15 cellular contexts compared by ENCODE assay signal in the genomic region with DNA sequence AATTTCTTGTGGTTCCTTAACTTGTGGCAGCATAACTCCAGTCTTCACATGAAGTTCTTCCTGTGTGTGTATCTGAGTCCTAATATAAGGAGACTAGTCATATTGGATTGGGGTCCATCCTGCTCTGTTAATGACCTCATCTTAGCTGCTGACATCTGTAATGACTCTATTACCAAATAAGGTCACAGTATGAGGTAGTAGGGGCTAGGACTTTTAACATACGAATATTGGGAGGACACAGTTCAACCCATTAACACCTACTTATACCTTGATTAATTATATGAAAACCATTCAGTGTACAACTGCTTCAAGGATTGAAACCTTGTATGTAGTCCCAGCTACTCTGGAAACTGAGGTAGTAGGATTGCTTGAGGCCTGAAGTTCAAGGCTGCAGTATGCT. TPM values are rescaled to one million over a fixed set of nuclear protein-coding genes. Genes with fewer than 3 reads are reported as not detected.
A peak's percentile ranks its signal among the peaks of the same experiment; 100 is the strongest.
DNase-seq lines count a peak whose midpoint lies in the region; ATAC-seq and TF ChIP-seq lines count a peak whose summit lies in the region.
"Had no signal": no experiment of that assay in that cellular context is flagged by ENCODE, and none has a peak within 500 bp of the region (broad histone marks: within the 10 kb centered on the region; RNA-seq: fewer than 3 reads in every experiment).

No MANE protein-coding gene starts in this region.

- H2BK120ac ChIP-seq in mesendoderm (ENCODE audit: low read depth, low read length), result no peak overlapping the region

- no peak overlapping the region for H3K4ac ChIP-seq in mesendoderm (ENCODE audit: low read depth, low read length)

- H3K4me1 Mint-ChIP-seq in activated CD4-positive, alpha-beta T cell treated with anti-CD3 and anti-CD28 coated beads, Interleukin-2, amount 10 ng/mL, durations not matched to agents 24 days and 14 days, result peaks cover 38% of the 10 kb centered on the region

- no peak for DNase-seq in activated CD4-positive, alpha-beta T cell treated with anti-CD3 and anti-CD28 coated beads, Interleukin-2, amount 10 ng/mL, durations not matched to agents 24 days and 14 days
- no peak for DNase-seq in activated CD4-positive, alpha-beta T cell treated with anti-CD3 and anti-CD28 coated beads for 48 hours
- DNase-seq in Panc1 (ENCODE audit: low read depth, low spot score), result no peak
- no peak for DNase-seq in mesendoderm
- no peak for DNase-seq in caudate nucleus (lab: John Stamatoyannopoulos, UW)
- no peak for DNase-seq in substantia nigra (lab: John Stamatoyannopoulos, UW)
- DNase-seq: ACHN; activated CD8-positive, alpha-beta memory T cell treated with anti-CD3 and anti-CD28 coated beads, Interleukin-2, amount 50 U/mL, for 48 hours; DMS153; effector CD8-positive, alpha-beta T cell; foreskin melanocyte; NCI-H2171; transverse colon had no signal

- TF ChIP-seq CTCF in Panc1 (IDR thresholded peaks at IDR 0.05), result no peak

- POLR2A ChIA-PET in Panc1 (lab: Charles Lee), result no interaction called here

- intact Hi-C loops in activated CD4-positive, alpha-beta T cell treated with anti-CD3 and anti-CD28 coated beads, Interleukin-2, amount 10 ng/mL, durations not matched to agents 24 days and 14 days (cut with micrococcal nuclease), result no loop called here
- intact Hi-C loops in Panc1 (cut with micrococcal nuclease; ENCODE audit: unreplicated experiment), result no loop called here

- CTCF ChIA-PET in Panc1 (lab: Charles Lee), result no interaction called here

- no peak overlapping the region for H3K23ac ChIP-seq in mesendoderm (ENCODE audit: low read length)

- no peaks in the 10 kb centered on the region for H3K9me3 Mint-ChIP-seq in activated CD4-positive, alpha-beta T cell treated with anti-CD3 and anti-CD28 coated beads, Interleukin-2, amount 10 ng/mL, durations not matched to agents 24 days and 14 days
- H3K9me3 Mint-ChIP-seq: mesothelial cell of epicardium had no signal

- H4K5ac ChIP-seq in mesendoderm (ENCODE audit: low read length), result no peak overlapping the region

- H3K4me1 ChIP-seq in Panc1 (ENCODE audit: control insufficient read depth, insufficient read depth, low read length) (no peaks in the 10 kb centered on the region; the same call in none of the 2 replicates), mesendoderm (ENCODE audit: control insufficient read depth, low read depth, low read length) (peaks cover 1% of the 10 kb centered on the region)

- peak overlapping the region; percentile 25 for H3K56ac ChIP-seq in mesendoderm (ENCODE audit: low read length)

- BruUV-seq in Panc1 (replicated peaks; lab: Mats Ljungman, UMichigan), result TSS peak; percentile 34

- no peak overlapping the region for H2AK5ac ChIP-seq in mesendoderm (ENCODE audit: low read length)

- H3K4me3 ChIP-seq in Panc1 (ENCODE audit: low read depth in 2 of 2, low read length in 2 of 2), result no peak overlapping the region
- no peak overlapping the region for H3K4me3 ChIP-seq in mesendoderm (ENCODE audit: low read length)
- H3K4me3 ChIP-seq: transverse colon had no signal

- H3K4me3 Mint-ChIP-seq in activated CD4-positive, alpha-beta T cell treated with anti-CD3 and anti-CD28 coated beads, Interleukin-2, amount 10 ng/mL, durations not matched to agents 24 days and 14 days, result peak overlapping the region; percentile 15
- H3K4me3 Mint-ChIP-seq: mesothelial cell of epicardium had no signal

- H3K79me1 ChIP-seq in mesendoderm (ENCODE audit: low read length), result peaks cover 6% of the 10 kb centered on the region

- H3K79me2 ChIP-seq in mesendoderm (ENCODE audit: control insufficient read depth, insufficient read depth, low read length), result peaks cover 33% of the 10 kb centered on the region

- no peak overlapping the region for H4K8ac ChIP-seq in mesendoderm (ENCODE audit: low read depth, low read length)

- H3K27ac Mint-ChIP-seq in activated CD4-positive, alpha-beta T cell treated with anti-CD3 and anti-CD28 coated beads, Interleukin-2, amount 10 ng/mL, durations not matched to agents 24 days and 14 days, result peak overlapping the region; percentile 36
- H3K27ac Mint-ChIP-seq: mesothelial cell of epicardium had no signal

- no peak overlapping the region for H3K9ac ChIP-seq in mesendoderm (ENCODE audit: low read length)

- peaks cover 19% of the 10 kb centered on the region for H3K36me3 ChIP-seq in Panc1 (ENCODE audit: control insufficient read depth, insufficient read depth, low read length)
- peaks cover 9% of the 10 kb centered on the region for H3K36me3 ChIP-seq in mesendoderm (ENCODE audit: control insufficient read depth, insufficient read depth, low read length)

- H3K27me3 ChIP-seq in Panc1 (ENCODE audit: control insufficient read depth, insufficient read depth, low read length) (no peaks in the 10 kb centered on the region), mesendoderm (ENCODE audit: insufficient read depth, low read length, poor library complexity) (no peaks in the 10 kb centered on the region)
- H3K27me3 ChIP-seq: transverse colon had no signal

- H3K9me3 ChIP-seq in Panc1 (ENCODE audit: control insufficient read depth, insufficient read depth, low read depth, low read length), result no peaks in the 10 kb centered on the region
- H3K9me3 ChIP-seq: transverse colon had no signal

- H3K4me2 ChIP-seq in mesendoderm (ENCODE audit: low read length), result no peak overlapping the region

- no peak for ATAC-seq in Panc1

- WGBS in mesendoderm (ENCODE audit: extremely low coverage, insufficient coverage, low lambda C conversion rate), result no CpG with 5 or more reads among the region's 1 CpG

- no peak overlapping the region for H3K27ac ChIP-seq in Panc1 (ENCODE audit: low read length)
- no peak overlapping the region for H3K27ac ChIP-seq in mesendoderm (ENCODE audit: low read depth, low read length)
- H3K27ac ChIP-seq in caudate nucleus (ENCODE audit: low read depth, low read length), result no peak overlapping the region
- no peak overlapping the region for H3K27ac ChIP-seq in substantia nigra (ENCODE audit: low read depth, low read length, poor library complexity, severe bottlenecking)
- H3K27ac ChIP-seq: transverse colon had no signal

- peaks cover 59% of the 10 kb centered on the region for H3K36me3 Mint-ChIP-seq in activated CD4-positive, alpha-beta T cell treated with anti-CD3 and anti-CD28 coated beads, Interleukin-2, amount 10 ng/mL, durations not matched to agents 24 days and 14 days (ENCODE audit: low read depth)

- in situ Hi-C loops in Panc1 (cut with HindIII; ENCODE audit: low pct_unique_long_range_greater_than_20kb, low sequenced_read_pairs), result no loop called here

- H3K18ac ChIP-seq in mesendoderm (ENCODE audit: low read length), result no peak overlapping the region

- no peak overlapping the region for H2BK15ac ChIP-seq in mesendoderm (replicated peaks; ENCODE audit: low read depth)

- H3K27me3 Mint-ChIP-seq in activated CD4-positive, alpha-beta T cell treated with anti-CD3 and anti-CD28 coated beads, Interleukin-2, amount 10 ng/mL, durations not matched to agents 24 days and 14 days, result no peaks in the 10 kb centered on the region

- H2BK5ac ChIP-seq in mesendoderm (ENCODE audit: low read length), result no peak overlapping the region

RNA-seq across cellular contexts. Expression of a gene that starts 43.9 kb away (rescaled TPM):
- total RNA-seq in activated CD4-positive, alpha-beta T cell treated with anti-CD3 and anti-CD28 coated beads, Interleukin-2, amount 10 ng/mL, durations not matched to agents 24 days and 14 days, result 15.8 and 21.0 TPM in 2 replicates
- total RNA-seq in Panc1 (2021; ENCODE audit: unreplicated experiment), result 26.7 TPM
- polyA plus RNA-seq in Panc1 (2012; ENCODE audit: insufficient read length), result 12.8 TPM
- polyA plus RNA-seq in mesendoderm (2013, experiment 1 of 2), result 42.8 TPM
- 40.8 TPM for polyA plus RNA-seq in mesendoderm (2013, experiment 2 of 2)

RNA-seq across cellular contexts. Expression of a gene that starts 44.2 kb away (rescaled TPM):
- total RNA-seq in activated CD4-positive, alpha-beta T cell treated with anti-CD3 and anti-CD28 coated beads, Interleukin-2, amount 10 ng/mL, durations not matched to agents 24 days and 14 days, result 115 and 116 TPM in 2 replicates
- total RNA-seq in Panc1 (2021; ENCODE audit: unreplicated experiment), result 127 TPM
- polyA plus RNA-seq in Panc1 (2012; ENCODE audit: insufficient read length), result 36.1 TPM
- polyA plus RNA-seq in mesendoderm (2013, experiment 1 of 2), result 98.1 TPM
- 98.3 TPM for polyA plus RNA-seq in mesendoderm (2013, experiment 2 of 2)

RNA-seq across cellular contexts. Expression of a gene that starts 57.4 kb away (rescaled TPM):
- total RNA-seq in activated CD4-positive, alpha-beta T cell treated with anti-CD3 and anti-CD28 coated beads, Interleukin-2, amount 10 ng/mL, durations not matched to agents 24 days and 14 days, result 47.4 and 47.8 TPM in 2 replicates
- 123 TPM for total RNA-seq in Panc1 (2021; ENCODE audit: unreplicated experiment)
- polyA plus RNA-seq in Panc1 (2012; ENCODE audit: insufficient read length), result 56.0 TPM
- 64.5 TPM for polyA plus RNA-seq in mesendoderm (2013, experiment 1 of 2)
- 62.9 TPM for polyA plus RNA-seq in mesendoderm (2013, experiment 2 of 2)

RNA-seq across cellular contexts. Expression of a gene that starts 57.9 kb away (rescaled TPM):
- not detected in 2 replicates for total RNA-seq in activated CD4-positive, alpha-beta T cell treated with anti-CD3 and anti-CD28 coated beads, Interleukin-2, amount 10 ng/mL, durations not matched to agents 24 days and 14 days
- total RNA-seq in Panc1 (2021; ENCODE audit: unreplicated experiment), result 0.15 TPM
- polyA plus RNA-seq in Panc1 (2012; ENCODE audit: insufficient read length), result not detected
- 0.15 TPM for polyA plus RNA-seq in mesendoderm (2013, experiment 1 of 2)
- polyA plus RNA-seq in mesendoderm (2013, experiment 2 of 2), result 0.03 TPM
- total RNA-seq: mesothelial cell of epicardium, osteoblast, transverse colon had no signal
